ENCODE assay signal across 31 cellular contexts in the genomic region with DNA sequence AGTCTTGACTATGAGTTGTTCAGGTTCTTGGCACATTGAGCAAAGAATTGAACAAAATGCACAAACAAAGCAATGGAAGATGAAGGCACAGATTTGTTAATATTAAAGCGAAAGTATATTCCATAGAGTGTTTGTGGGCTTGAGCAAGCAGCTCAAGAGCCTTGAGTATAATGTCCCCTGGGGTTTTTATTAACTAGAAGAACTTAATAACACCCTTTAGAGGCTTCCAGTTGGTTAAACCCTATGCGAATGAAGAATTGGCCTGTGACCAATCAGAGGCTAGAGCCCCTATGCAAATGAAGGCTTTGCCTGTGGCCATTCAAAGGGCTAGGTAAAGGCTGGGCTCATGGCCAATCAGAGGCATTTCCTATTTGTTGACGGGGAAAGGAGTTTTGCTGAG.
"Had no signal": no experiment of that assay in that cellular context is flagged by ENCODE, and none has a peak within 500 bp of the region (broad histone marks: within the 10 kb centered on the region; RNA-seq: fewer than 3 reads in every experiment).

No MANE protein-coding gene starts in this region.

- H3K27ac Mint-ChIP-seq: activated B cell treated with CpG ODN at 0.5 μM for 24 hours; activated CD8-positive, alpha-beta T cell treated with anti-CD3 and anti-CD28 coated beads for 36 hours; activated naive CD8-positive, alpha-beta T cell; activated T-helper 17 cell treated with anti-CD3 and anti-CD28 coated beads, Interleukin-2, amount 50 U/mL, for 72 hours; effector memory CD8-positive, alpha-beta T cell; T-helper 17 cell; T-helper 2 cell treated with Interferon-gamma antibody and Interleukin-4, amounts not matched to agents 5 μg/mL and 100 μg/mL, for 36 hours had no signal

- H3K4me1 ChIP-seq: body of pancreas, foreskin keratinocyte, gastrocnemius medialis had no signal

- H3K36me3 Mint-ChIP-seq: activated naive CD8-positive, alpha-beta T cell had no signal

- ATAC-seq: activated CD8-positive, alpha-beta T cell treated with anti-CD3 and anti-CD28 coated beads for 36 hours; activated T-cell treated with anti-CD3 and anti-CD28 coated beads, Interleukin-2, amount 50 U/mL, for 4 hours; activated T-helper 17 cell treated with anti-CD3 and anti-CD28 coated beads, Interleukin-2, amount 50 U/mL, for 72 hours; body of pancreas; effector memory CD8-positive, alpha-beta T cell; foreskin keratinocyte; gastrocnemius medialis; T-helper 17 cell had no signal

- H3K36me3 ChIP-seq: esophagus muscularis mucosa, gastrocnemius medialis, WERI-Rb-1 had no signal

- H3K4me3 Mint-ChIP-seq: activated B cell treated with CpG ODN at 0.5 μM for 24 hours; activated CD8-positive, alpha-beta T cell treated with anti-CD3 and anti-CD28 coated beads for 36 hours; activated naive CD8-positive, alpha-beta T cell; activated T-cell treated with anti-CD3 and anti-CD28 coated beads, Interleukin-2, amount 50 U/mL, for 4 hours; activated T-helper 17 cell treated with anti-CD3 and anti-CD28 coated beads, Interleukin-2, amount 50 U/mL, for 72 hours; effector memory CD8-positive, alpha-beta T cell; T-helper 17 cell; T-helper 2 cell treated with Interferon-gamma antibody and Interleukin-4, amounts not matched to agents 5 μg/mL and 100 μg/mL, for 36 hours had no signal

- DNase-seq: activated B cell treated with CpG ODN at 0.5 μM for 24 hours; activated CD4-positive, alpha-beta T cell treated with anti-CD3 and anti-CD28 coated beads for 48 hours; activated CD4-positive, alpha-beta T cell treated with anti-CD3 and anti-CD28 coated beads, Interleukin-2, amount 50 U/mL, for 1 hour; activated CD4-positive, alpha-beta T cell treated with anti-CD3 and anti-CD28 coated beads, Interleukin-2, amount 50 U/mL, for 48 hours; activated CD8-positive, alpha-beta memory T cell treated with anti-CD3 and anti-CD28 coated beads for 24 hours; activated CD8-positive, alpha-beta T cell treated with anti-CD3 and anti-CD28 coated beads for 36 hours; activated effector memory CD4-positive, alpha-beta T cell treated with Interleukin-2 at 50 U/mL for 16 hours; activated gamma-delta T cell treated with Interleukin-2 at 50 U/mL for 16 hours; activated naive CD4-positive, alpha-beta T cell treated with anti-CD3 and anti-CD28 coated beads, Interleukin-2, amount 50 U/mL, for 16 hours; activated naive CD4-positive, alpha-beta T cell treated with Interleukin-2 at 50 U/mL for 16 hours; activated T-cell treated with anti-CD3 and anti-CD28 coated beads, Interleukin-2, amount 50 U/mL, for 4 hours; amniotic stem cell; aorta; body of pancreas; caudate nucleus; cortex of kidney; dermis blood vessel endothelial cell; effector CD4-positive, alpha-beta T cell; effector memory CD8-positive, alpha-beta T cell; erythroblast; foreskin keratinocyte; gastrocnemius medialis; glutamatergic neuron; T-helper 1 cell; T-helper 17 cell; T1000; WERI-Rb-1 had no signal

- H3K27ac ChIP-seq: body of pancreas, esophagus muscularis mucosa, foreskin keratinocyte, gastrocnemius medialis, WERI-Rb-1 had no signal

- H3K9me3 ChIP-seq: body of pancreas, esophagus muscularis mucosa, gastrocnemius medialis had no signal

- H3K9me3 Mint-ChIP-seq: activated B cell treated with CpG ODN at 0.5 μM for 24 hours; activated CD8-positive, alpha-beta T cell treated with anti-CD3 and anti-CD28 coated beads for 36 hours; activated T-cell treated with anti-CD3 and anti-CD28 coated beads, Interleukin-2, amount 50 U/mL, for 4 hours; activated T-helper 17 cell treated with anti-CD3 and anti-CD28 coated beads, Interleukin-2, amount 50 U/mL, for 72 hours; effector memory CD8-positive, alpha-beta T cell; T-helper 2 cell treated with Interferon-gamma antibody and Interleukin-4, amounts not matched to agents 5 μg/mL and 100 μg/mL, for 36 hours had no signal

- H3K27me3 Mint-ChIP-seq: activated B cell treated with CpG ODN at 0.5 μM for 24 hours; activated naive CD8-positive, alpha-beta T cell; activated T-helper 17 cell treated with anti-CD3 and anti-CD28 coated beads, Interleukin-2, amount 50 U/mL, for 72 hours; T-helper 17 cell had no signal

- H3K4me3 ChIP-seq: body of pancreas, esophagus muscularis mucosa, gastrocnemius medialis had no signal

- H3K27me3 ChIP-seq: body of pancreas, esophagus muscularis mucosa, foreskin keratinocyte, gastrocnemius medialis had no signal
